In genomic region chr20:43863330-43863729, GRCh38 we compare ENCODE assay signal across 18 cellular contexts. TPM values are rescaled to one million over a fixed set of nuclear protein-coding genes. Genes with fewer than 3 reads are reported as not detected.
DNase-seq lines count a peak whose midpoint lies in the region; ATAC-seq, FAIRE-seq and TF ChIP-seq lines count a peak whose summit lies in the region.
"Had no signal": no experiment of that assay in that cellular context is flagged by ENCODE, and none has a peak within 500 bp of the region (broad histone marks: within the 10 kb centered on the region; RNA-seq: fewer than 3 reads in every experiment).

No MANE protein-coding gene starts in this region.

- peaks cover 5% of the 10 kb centered on the region for H3K27me3 Mint-ChIP-seq in neural progenitor cell (ENCODE audit: insufficient read depth, low read depth)
- H3K27me3 Mint-ChIP-seq: CD4-positive, CD25-positive, alpha-beta regulatory T cell had no signal

- H3K9me3 Mint-ChIP-seq in neural progenitor cell = peaks cover 1% of the 10 kb centered on the region
- no peaks in the 10 kb centered on the region for H3K9me3 Mint-ChIP-seq in stimulated activated effector memory CD8-positive, alpha-beta T cell treated with anti-CD3 and anti-CD28 coated beads, Interleukin-12 subunit alpha, Interleukin-12 subunit beta, amount 100 ng/mL, for 72 hours
- H3K9me3 Mint-ChIP-seq: CD4-positive, CD25-positive, alpha-beta regulatory T cell; H9 had no signal

- H3K36me3 ChIP-seq in liver (ENCODE audit: control insufficient read depth in 4 of 4, insufficient read depth in 3 of 4, low read depth in 1 of 4, low read length in 3 of 4) = no peaks in the 10 kb centered on the region
- no peaks in the 10 kb centered on the region for H3K36me3 ChIP-seq in HepG2 (replicated peaks in 1 of 2; ENCODE audit: control insufficient read depth in 1 of 2, insufficient read depth in 2 of 2, low read length in 2 of 2)
- H3K36me3 ChIP-seq in esophagus muscularis mucosa = no peaks in the 10 kb centered on the region
- H3K36me3 ChIP-seq in neural progenitor cell = no peaks in the 10 kb centered on the region
- no peaks in the 10 kb centered on the region for H3K36me3 ChIP-seq in upper lobe of right lung

- no peak overlapping the region for H3K4me3 ChIP-seq in liver (ENCODE audit: low read depth in 1 of 3, low read length in 3 of 3)
- no peak overlapping the region for H3K4me3 ChIP-seq in HepG2 (replicated peaks in 1 of 3; ENCODE audit: insufficient read depth in 1 of 3, low read depth in 2 of 3, low read length in 3 of 3)
- H3K4me3 ChIP-seq in esophagus muscularis mucosa = no peak overlapping the region
- H3K4me3 ChIP-seq in neural progenitor cell = no peak overlapping the region
- no peak overlapping the region for H3K4me3 ChIP-seq in upper lobe of right lung

- H4K20me1 ChIP-seq in HepG2 (ENCODE audit: insufficient read depth, low read length) = no peaks in the 10 kb centered on the region
- H4K20me1 ChIP-seq in neural progenitor cell (ENCODE audit: low read depth) = no peaks in the 10 kb centered on the region

- H3K9ac ChIP-seq in liver (ENCODE audit: low read depth in 1 of 2, low read length in 2 of 2) (no peak overlapping the region), HepG2 (ENCODE audit: insufficient read depth, low read depth, low read length) (no peak overlapping the region), neural progenitor cell (no peak overlapping the region)

- no peak for FAIRE-seq in HepG2 (lab: Jason Lieb, UNC)
- FAIRE-seq: GM19239 had no signal

- CTCF ChIA-PET in HepG2 (lab: Yijun Ruan, JAX; ENCODE audit: low intra/inter-chr PET ratio, low total read pairs) = no interaction called here

- intact Hi-C loops in HepG2 (cut with micrococcal nuclease; ENCODE audit: unreplicated experiment) (no loop called here), esophagus muscularis mucosa (cut with DNase I) (no loop called here), upper lobe of right lung (cut with DNase I) (no loop called here)

- TF ChIP-seq RAD21 in liver (IDR thresholded peaks at IDR 0.05) (no peak), HepG2 (CRISPR knock-in tag; IDR thresholded peaks at IDR 0.05) (no peak)

- H2AFZ ChIP-seq in HepG2 (ENCODE audit: low read length) = no peak overlapping the region
- H2AFZ ChIP-seq in neural progenitor cell (replicated peaks) = peak overlapping the region; percentile 76

- H3K9me3 ChIP-seq in liver (ENCODE audit: control insufficient read depth in 4 of 4, low read length in 3 of 4) = no peaks in the 10 kb centered on the region
- no peaks in the 10 kb centered on the region for H3K9me3 ChIP-seq in HepG2 (ENCODE audit: low read length)
- no peaks in the 10 kb centered on the region for H3K9me3 ChIP-seq in esophagus muscularis mucosa
- no peaks in the 10 kb centered on the region for H3K9me3 ChIP-seq in neural progenitor cell (ENCODE audit: low read depth)
- H3K9me3 ChIP-seq in upper lobe of right lung = no peaks in the 10 kb centered on the region
- H3K9me3 ChIP-seq: Caco-2 had no signal

- no peaks in the 10 kb centered on the region for H3K27me3 ChIP-seq in liver (ENCODE audit: control insufficient read depth in 4 of 4, insufficient read depth in 4 of 4, low read length in 3 of 4)
- peaks cover 2 to 11% of the 10 kb centered on the region in 2 experiments; a peak in 1 of 5 replicates for H3K27me3 ChIP-seq in HepG2 (ENCODE audit: control insufficient read depth in 1 of 2, insufficient read depth in 2 of 2, low read length in 2 of 2)
- no peaks in the 10 kb centered on the region for H3K27me3 ChIP-seq in esophagus muscularis mucosa
- no peaks in the 10 kb centered on the region for H3K27me3 ChIP-seq in neural progenitor cell
- H3K27me3 ChIP-seq in upper lobe of right lung = no peaks in the 10 kb centered on the region

- H3K27ac ChIP-seq in liver (ENCODE audit: low read depth in 1 of 2, low read length in 2 of 2) (peak overlapping the region in 1 of 2 donors; percentile 25), HepG2 (ENCODE audit: extremely low read length, insufficient read depth, low read length) (no peak overlapping the region), esophagus muscularis mucosa (replicated peaks in 1 of 4) (peak overlapping the region; percentile 71 to 80 (median 74)), neural progenitor cell (no peak overlapping the region), upper lobe of right lung (peak overlapping the region; percentile 2)
- H3K27ac ChIP-seq: 22Rv1, RWPE1 had no signal

- no peaks in the 10 kb centered on the region for H3K79me2 ChIP-seq in HepG2 (ENCODE audit: insufficient read depth, low read length)
- no peaks in the 10 kb centered on the region for H3K79me2 ChIP-seq in neural progenitor cell (ENCODE audit: low read depth)

- TF ChIP-seq EP300 in HepG2 (IDR thresholded peaks at IDR 0.05; ENCODE audit: low read depth in 2 of 2, low read length in 2 of 2) = no peak
- no peak for TF ChIP-seq EP300 in HepG2 (CRISPR knock-in tag; IDR thresholded peaks at IDR 0.05; ENCODE audit: borderline replicate concordance)
- TF ChIP-seq EP300 in esophagus muscularis mucosa (IDR thresholded peaks at IDR 0.05) = no peak

- H3K4me2 ChIP-seq in HepG2 (ENCODE audit: low read depth, low read length) (no peak overlapping the region), neural progenitor cell (no peak overlapping the region)

- in situ Hi-C loops in HepG2 (cut with HindIII; ENCODE audit: extremely low pct_ligation_motif_present, low pct_unique_long_range_greater_than_20kb) = no loop called here

- POLR2A ChIA-PET in HepG2 (lab: Yijun Ruan, JAX) = no interaction called here

- no peak for DNase-seq in HepG2 (ENCODE audit: low spot score)
- no peak for DNase-seq in esophagus muscularis mucosa (ENCODE audit: extremely low spot score)
- no peak for DNase-seq in neural progenitor cell (ENCODE audit: low spot score)
- no peak for DNase-seq in upper lobe of right lung
- no peak for DNase-seq in NK-92 treated with Interleukin-12 subunit alpha and Interleukin-12 subunit beta, amount 100 ng/mL, for 24 hours (lab: John Stamatoyannopoulos, UW)
- no peak for DNase-seq in NCI-H1105 treated with DMSO at 0.1 percent for 48 hours (lab: John Stamatoyannopoulos, UW)
- DNase-seq in stimulated activated effector memory CD8-positive, alpha-beta T cell treated with anti-CD3 and anti-CD28 coated beads, Interleukin-12 subunit alpha, Interleukin-12 subunit beta, amount 100 ng/mL, for 72 hours (ENCODE audit: low spot score in 2 of 2) = no peak
- DNase-seq: Caco-2; CD4-positive, CD25-positive, alpha-beta regulatory T cell; EL; H9; NCI-H187; NCI-H69 had no signal

- no peaks in the 10 kb centered on the region for H3K36me3 Mint-ChIP-seq in neural progenitor cell
- no peaks in the 10 kb centered on the region for H3K36me3 Mint-ChIP-seq in stimulated activated effector memory CD8-positive, alpha-beta T cell treated with anti-CD3 and anti-CD28 coated beads, Interleukin-12 subunit alpha, Interleukin-12 subunit beta, amount 100 ng/mL, for 72 hours
- H3K36me3 Mint-ChIP-seq: CD4-positive, CD25-positive, alpha-beta regulatory T cell had no signal

- TF ChIP-seq POLR2A in HepG2 (IDR thresholded peaks at IDR 0.05; ENCODE audit: insufficient read depth in 1 of 2, low read depth in 2 of 2, low read length in 2 of 2) (no peak), esophagus muscularis mucosa (IDR thresholded peaks at IDR 0.05; ENCODE audit: low read depth) (no peak)

- no peaks in the 10 kb centered on the region for H3K4me1 Mint-ChIP-seq in neural progenitor cell
- H3K4me1 Mint-ChIP-seq in stimulated activated effector memory CD8-positive, alpha-beta T cell treated with anti-CD3 and anti-CD28 coated beads, Interleukin-12 subunit alpha, Interleukin-12 subunit beta, amount 100 ng/mL, for 72 hours = no peaks in the 10 kb centered on the region
- H3K4me1 Mint-ChIP-seq: B cell had no signal

- BruUV-seq in HepG2 (replicated peaks; lab: Mats Ljungman, UMichigan) = no TSS peak

- H3K4me3 Mint-ChIP-seq in neural progenitor cell = no peak overlapping the region
- H3K4me3 Mint-ChIP-seq in stimulated activated effector memory CD8-positive, alpha-beta T cell treated with anti-CD3 and anti-CD28 coated beads, Interleukin-12 subunit alpha, Interleukin-12 subunit beta, amount 100 ng/mL, for 72 hours = no peak overlapping the region
- H3K4me3 Mint-ChIP-seq: B cell; CD4-positive, CD25-positive, alpha-beta regulatory T cell; H9 had no signal

- TF ChIP-seq CTCF in liver (IDR thresholded peaks at IDR 0.05; ENCODE audit: low read depth, low read length, missing input control) (no peak), HepG2 (CRISPR knock-in tag; IDR thresholded peaks at IDR 0.05) (no peak), esophagus muscularis mucosa (IDR thresholded peaks at IDR 0.05) (no peak), neural progenitor cell (IDR thresholded peaks at IDR 0.05) (no peak), upper lobe of right lung (IDR thresholded peaks at IDR 0.05) (no peak)

- ATAC-seq in HepG2 (no peak), upper lobe of right lung (no peak)
- ATAC-seq in stimulated activated effector memory CD8-positive, alpha-beta T cell treated with anti-CD3 and anti-CD28 coated beads, Interleukin-12 subunit alpha, Interleukin-12 subunit beta, amount 100 ng/mL, for 72 hours = no peak

- H3F3A ChIP-seq in neural progenitor cell (ENCODE audit: low read depth) = no peaks in the 10 kb centered on the region

- H3K27ac Mint-ChIP-seq in neural progenitor cell = no peak overlapping the region
- H3K27ac Mint-ChIP-seq in stimulated activated effector memory CD8-positive, alpha-beta T cell treated with anti-CD3 and anti-CD28 coated beads, Interleukin-12 subunit alpha, Interleukin-12 subunit beta, amount 100 ng/mL, for 72 hours = no peak overlapping the region
- H3K27ac Mint-ChIP-seq: B cell had no signal

- WGBS in liver = 71% methylated on average over 12 of the region's 12 CpGs
- 29% methylated on average over 12 of the region's 12 CpGs for WGBS in HepG2 (ENCODE audit: low lambda C conversion rate)
- whole genome bisulfite sequencing in esophagus muscularis mucosa = 95% methylated on average over 12 of the region's 12 CpGs

- H3K4me1 ChIP-seq in liver (ENCODE audit: control insufficient read depth in 4 of 4, insufficient read depth in 4 of 4, low read length in 3 of 4) (no peaks in the 10 kb centered on the region), HepG2 (ENCODE audit: insufficient read depth, low read length) (no peaks in the 10 kb centered on the region), esophagus muscularis mucosa (peaks cover 0 to 30% (median 18%) of the 10 kb centered on the region in 4 donors), neural progenitor cell (no peaks in the 10 kb centered on the region), upper lobe of right lung (no peaks in the 10 kb centered on the region)
- H3K4me1 ChIP-seq: Caco-2 had no signal

RNA-seq across cellular contexts. Expression of gene TOX2, which starts 51.3 kb away (rescaled TPM):
- total RNA-seq in liver = 1 to 10 TPM in 1 of 2 donors, under 1 TPM in 1; 0.33 to 1.0 TPM
- 1 to 10 TPM; 1.9 to 2.7 TPM for polyA plus RNA-seq in liver
- not detected in 2 replicates for total RNA-seq in HepG2 (2016; rRNA removed; fragmentation: Illumina TruSeq; extraction: Trizol)
- not detected in 2 replicates for total RNA-seq in HepG2 (2016; cell fraction: cytosol; rRNA removed; fragmentation: Illumina TruSeq; extraction: Trizol; ENCODE audit: low read depth)
- total RNA-seq in HepG2 (2016; cell fraction: insoluble cytoplasmic fraction; rRNA removed; fragmentation: Illumina TruSeq; extraction: Trizol) = not detected in 2 replicates
- not detected in 2 replicates for total RNA-seq in HepG2 (2016; cell fraction: membrane; rRNA removed; fragmentation: Illumina TruSeq; extraction: Trizol)
- total RNA-seq in HepG2 (2016; cell fraction: nucleus; rRNA removed; fragmentation: Illumina TruSeq; extraction: Trizol) = not detected in 2 replicates
- polyA plus RNA-seq in HepG2 (2011; rRNA removed) = not detected in 2 replicates
- polyA plus RNA-seq in HepG2 (2011; cell fraction: cytosol; rRNA removed) = not detected in 2 replicates
- polyA plus RNA-seq in HepG2 (2011; cell fraction: nucleus; rRNA removed) = not detected in 2 replicates
- not detected in 2 replicates for polyA plus RNA-seq in HepG2 (2012)
- polyA plus RNA-seq in HepG2 (2016; cell fraction: cytosol; fragmentation: Illumina TruSeq; extraction: Trizol; ENCODE audit: low read depth) = not detected in 2 replicates
- not detected in 2 replicates for polyA plus RNA-seq in HepG2 (2016; cell fraction: insoluble cytoplasmic fraction; fragmentation: Illumina TruSeq; extraction: Trizol; ENCODE audit: low read depth)
- polyA plus RNA-seq in HepG2 (2016; cell fraction: membrane; fragmentation: Illumina TruSeq; extraction: Trizol; ENCODE audit: low read depth) = not detected in 2 replicates
- not detected in 2 replicates for polyA plus RNA-seq in HepG2 (2016; cell fraction: nucleus; fragmentation: Illumina TruSeq; extraction: Trizol; ENCODE audit: insufficient read depth, low read depth)
- polyA minus RNA-seq in HepG2 (2011; rRNA and poly(A)+ RNA removed; ENCODE audit: low replicate concordance) = 0.40 TPM in 1 of 2 replicates, not detected in the other
- polyA minus RNA-seq in HepG2 (2011; cell fraction: cytosol; rRNA and poly(A)+ RNA removed) = not detected in 2 replicates
- polyA minus RNA-seq in HepG2 (2011; cell fraction: nucleus; rRNA and poly(A)+ RNA removed) = not detected in 2 replicates
- total RNA-seq in esophagus muscularis mucosa = 10 to 100 TPM; 19.4 to 39.5 (median 32.8) TPM
- 1.8 TPM in 1 of 2 replicates, not detected in the other for total RNA-seq in neural progenitor cell (ENCODE audit: low replicate concordance)
- 24.3 TPM for total RNA-seq in upper lobe of right lung
- total RNA-seq: Caco-2 had no signal

Comparison
In these comparisons a context has a peak if more than half of its experiments do, and no peak if none do; other contexts are left out.
1. H3K27ac ChIP-seq: peak in esophagus muscularis mucosa (4 of 4) and upper lobe of right lung (single experiment); none in HepG2 (single experiment) and neural progenitor cell (single experiment).